ENCODE assay signal across 7 cellular contexts in genomic region chr11:8732748-8733241, GRCh38. TPM values are rescaled to one million over a fixed set of nuclear protein-coding genes. Genes with fewer than 3 reads are reported as not detected.
A peak's percentile ranks its signal among the peaks of the same experiment; 100 is the strongest.
DNase-seq lines count a peak whose midpoint lies in the region; ATAC-seq, FAIRE-seq and TF ChIP-seq lines count a peak whose summit lies in the region.

No MANE protein-coding gene starts in this region.

- no peak overlapping the region for H3K4me3 Mint-ChIP-seq in immature natural killer cell
- peak overlapping the region in 1 of 10 donors; percentile 56 for H3K4me3 Mint-ChIP-seq in naive thymus-derived CD8-positive, alpha-beta T cell

- H2AFZ ChIP-seq in HepG2 (ENCODE audit: low read length), result no peak overlapping the region

- TF ChIP-seq RAD21 in HepG2 (CRISPR knock-in tag; IDR thresholded peaks at IDR 0.05), result no peak

- no peak overlapping the region for H3K4me2 ChIP-seq in HepG2 (ENCODE audit: low read depth, low read length)

- BruUV-seq in HepG2 (replicated peaks; lab: Mats Ljungman, UMichigan), result no TSS peak

- FAIRE-seq in HepG2 (lab: Jason Lieb, UNC), result no peak

- DNase-seq in body of pancreas (peak; percentile 70 to 85 (median 76)), HepG2 (ENCODE audit: low spot score) (no peak), uterus (peak; percentile 75), immature natural killer cell (no peak)
- DNase-seq in naive thymus-derived CD8-positive, alpha-beta T cell, result no peak

- TF ChIP-seq EP300 in HepG2 (IDR thresholded peaks at IDR 0.05; ENCODE audit: low read depth in 2 of 2, low read length in 2 of 2) (no peak), HepG2 (CRISPR knock-in tag; IDR thresholded peaks at IDR 0.05; ENCODE audit: borderline replicate concordance) (no peak)

- no peaks in the 10 kb centered on the region for H3K79me2 ChIP-seq in HepG2 (ENCODE audit: insufficient read depth, low read length)

- H3K4me3 ChIP-seq in body of pancreas (no peak overlapping the region), HepG2 (replicated peaks in 1 of 3; ENCODE audit: insufficient read depth in 1 of 3, low read depth in 2 of 3, low read length in 3 of 3) (no peak overlapping the region), uterus (no peak overlapping the region)

- ATAC-seq in HG02798 (IDR thresholded peaks at IDR 0.05; ENCODE audit: poor library complexity, unreplicated experiment) (peak; percentile 14), body of pancreas (peak; percentile 89), HepG2 (no peak), HG03025 (IDR thresholded peaks at IDR 0.05; ENCODE audit: low FRiP score, unreplicated experiment) (no peak)
- no peak for ATAC-seq in naive thymus-derived CD8-positive, alpha-beta T cell

- peaks cover 28% of the 10 kb centered on the region for H3K4me1 ChIP-seq in body of pancreas
- peaks cover 22% of the 10 kb centered on the region for H3K4me1 ChIP-seq in HepG2 (ENCODE audit: insufficient read depth, low read length)
- peaks cover 27 to 40% of the 10 kb centered on the region in 2 donors for H3K4me1 ChIP-seq in uterus

- H3K9me3 ChIP-seq in body of pancreas (no peaks in the 10 kb centered on the region), HepG2 (ENCODE audit: low read length) (no peaks in the 10 kb centered on the region), uterus (no peaks in the 10 kb centered on the region)

- WGBS in body of pancreas, 2 donors, result 42 to 43% methylated on average over 6 to 7 of the region's 7 CpGs
- 100% methylated on average over 6 of the region's 7 CpGs for WGBS in HepG2 (ENCODE audit: low lambda C conversion rate)

- H3K27ac ChIP-seq in body of pancreas (peak overlapping the region; percentile 0 to 67 (median 45)), HepG2 (ENCODE audit: extremely low read length, insufficient read depth, low read length) (no peak overlapping the region), uterus (peak overlapping the region; percentile 94 to 99)

- H3K9ac ChIP-seq in HepG2 (ENCODE audit: insufficient read depth, low read depth, low read length), result no peak overlapping the region

- H3K27me3 Mint-ChIP-seq in immature natural killer cell (ENCODE audit: low read depth in 3 of 3), result peaks cover 3 to 5% (median 4%) of the 10 kb centered on the region in 3 donors
- H3K27me3 Mint-ChIP-seq in naive thymus-derived CD8-positive, alpha-beta T cell, result peaks cover 0 to 5% (median 0%) of the 10 kb centered on the region in 5 donors

- no peaks in the 10 kb centered on the region for H3K9me3 Mint-ChIP-seq in immature natural killer cell
- H3K9me3 Mint-ChIP-seq in naive thymus-derived CD8-positive, alpha-beta T cell, result no peaks in the 10 kb centered on the region

- TF ChIP-seq POLR2A in body of pancreas (IDR thresholded peaks at IDR 0.05), result no peak
- TF ChIP-seq POLR2A in HepG2 (IDR thresholded peaks at IDR 0.05; ENCODE audit: insufficient read depth in 1 of 2, low read depth in 2 of 2, low read length in 2 of 2), result no peak
- no peak for TF ChIP-seq POLR2A in uterus (IDR thresholded peaks at IDR 0.05)

- no peaks in the 10 kb centered on the region for H4K20me1 ChIP-seq in HepG2 (ENCODE audit: insufficient read depth, low read length)

- CTCF ChIA-PET in HepG2 (lab: Yijun Ruan, JAX; ENCODE audit: low intra/inter-chr PET ratio, low total read pairs), result no interaction called here

- intact Hi-C loops in body of pancreas (cut with DNase I) (no loop called here), HepG2 (cut with micrococcal nuclease; ENCODE audit: unreplicated experiment) (no loop called here), uterus (cut with DNase I; ENCODE audit: low total_unique reads) (no loop called here)

- POLR2A ChIA-PET in HepG2 (lab: Yijun Ruan, JAX), result no interaction called here
- POLR2A ChIA-PET in naive thymus-derived CD8-positive, alpha-beta T cell (lab: Charles Lee), result no interaction called here

- no peaks in the 10 kb centered on the region for H3K36me3 Mint-ChIP-seq in immature natural killer cell
- no peaks in the 10 kb centered on the region for H3K36me3 Mint-ChIP-seq in naive thymus-derived CD8-positive, alpha-beta T cell

- peaks cover 0 to 2% of the 10 kb centered on the region in 2 donors for H3K36me3 ChIP-seq in body of pancreas (replicated peaks in 1 of 2; ENCODE audit: insufficient read depth in 1 of 2, low read depth in 2 of 2)
- peaks cover 2 to 7% of the 10 kb centered on the region in 2 experiments; a peak in 3 of 5 replicates for H3K36me3 ChIP-seq in HepG2 (replicated peaks in 1 of 2; ENCODE audit: control insufficient read depth in 1 of 2, insufficient read depth in 2 of 2, low read length in 2 of 2)
- H3K36me3 ChIP-seq in uterus, result no peaks in the 10 kb centered on the region

- peak overlapping the region in 1 of 6 donors; percentile 60 for H3K27ac Mint-ChIP-seq in immature natural killer cell
- peak overlapping the region in 2 of 10 donors; percentile 25 to 73 for H3K27ac Mint-ChIP-seq in naive thymus-derived CD8-positive, alpha-beta T cell

- in situ Hi-C loops in HepG2 (cut with HindIII; ENCODE audit: extremely low pct_ligation_motif_present, low pct_unique_long_range_greater_than_20kb), result no loop called here

- peaks cover 7 to 8% of the 10 kb centered on the region in 2 donors for H3K4me1 Mint-ChIP-seq in immature natural killer cell
- H3K4me1 Mint-ChIP-seq in naive thymus-derived CD8-positive, alpha-beta T cell, result peaks cover 0 to 30% (median 0%) of the 10 kb centered on the region in 4 donors

- H3K27me3 ChIP-seq in body of pancreas (no peaks in the 10 kb centered on the region), HepG2 (ENCODE audit: control insufficient read depth in 1 of 2, insufficient read depth in 2 of 2, low read length in 2 of 2) (no peaks in the 10 kb centered on the region), uterus (no peaks in the 10 kb centered on the region)

- TF ChIP-seq CTCF in body of pancreas (IDR thresholded peaks at IDR 0.05), result no peak
- no peak for TF ChIP-seq CTCF in HepG2 (CRISPR knock-in tag; IDR thresholded peaks at IDR 0.05)
- no peak for TF ChIP-seq CTCF in uterus (IDR thresholded peaks at IDR 0.05)

RNA-seq across cellular contexts. Expression of gene RPL27A, which starts 50.2 kb away (rescaled TPM):
- total RNA-seq in body of pancreas (1,000 to 10,000 TPM in 1 of 2 donors, 100 to 1,000 TPM in 1; 320 to 1,209 TPM), HepG2 (2016; rRNA removed; fragmentation: Illumina TruSeq; extraction: Trizol) (2,153 and 2,707 TPM in 2 replicates), uterus (1,000 to 10,000 TPM in 2 of 4 donors, 100 to 1,000 TPM in 2; 505 to 3,151 (median 1,895) TPM)
- 3,399 and 3,946 TPM in 2 replicates for total RNA-seq in HepG2 (2016; cell fraction: cytosol; rRNA removed; fragmentation: Illumina TruSeq; extraction: Trizol; ENCODE audit: low read depth)
- total RNA-seq in HepG2 (2016; cell fraction: insoluble cytoplasmic fraction; rRNA removed; fragmentation: Illumina TruSeq; extraction: Trizol), result 2,233 and 2,738 TPM in 2 replicates
- total RNA-seq in HepG2 (2016; cell fraction: membrane; rRNA removed; fragmentation: Illumina TruSeq; extraction: Trizol), result 4,869 and 5,089 TPM in 2 replicates
- total RNA-seq in HepG2 (2016; cell fraction: nucleus; rRNA removed; fragmentation: Illumina TruSeq; extraction: Trizol), result 939 and 964 TPM in 2 replicates
- polyA plus RNA-seq in HepG2 (2011; rRNA removed) (1,417 and 1,531 TPM in 2 replicates), immature natural killer cell (1,000 to 10,000 TPM; 1,341 to 3,208 (median 1,820) TPM)
- polyA plus RNA-seq in HepG2 (2011; cell fraction: cytosol; rRNA removed), result 1,474 and 2,087 TPM in 2 replicates
- polyA plus RNA-seq in HepG2 (2011; cell fraction: nucleus; rRNA removed), result 305 and 370 TPM in 2 replicates
- polyA plus RNA-seq in HepG2 (2012), result 1,992 and 2,004 TPM in 2 replicates
- polyA plus RNA-seq in HepG2 (2016; cell fraction: cytosol; fragmentation: Illumina TruSeq; extraction: Trizol; ENCODE audit: low read depth), result 4,970 and 5,082 TPM in 2 replicates
- 3,334 and 3,710 TPM in 2 replicates for polyA plus RNA-seq in HepG2 (2016; cell fraction: insoluble cytoplasmic fraction; fragmentation: Illumina TruSeq; extraction: Trizol; ENCODE audit: low read depth)
- polyA plus RNA-seq in HepG2 (2016; cell fraction: membrane; fragmentation: Illumina TruSeq; extraction: Trizol; ENCODE audit: low read depth), result 5,948 and 6,204 TPM in 2 replicates
- 1,777 and 1,903 TPM in 2 replicates for polyA plus RNA-seq in HepG2 (2016; cell fraction: nucleus; fragmentation: Illumina TruSeq; extraction: Trizol; ENCODE audit: insufficient read depth, low read depth)
- polyA minus RNA-seq in HepG2 (2011; rRNA and poly(A)+ RNA removed; ENCODE audit: low replicate concordance), result 284 and 635 TPM in 2 replicates
- 320 and 336 TPM in 2 replicates for polyA minus RNA-seq in HepG2 (2011; cell fraction: cytosol; rRNA and poly(A)+ RNA removed)
- 339 and 420 TPM in 2 replicates for polyA minus RNA-seq in HepG2 (2011; cell fraction: nucleus; rRNA and poly(A)+ RNA removed)
- total RNA-seq in naive thymus-derived CD8-positive, alpha-beta T cell, result 1,000 to 10,000 TPM; 1,430 to 1,467 TPM
- 1,000 to 10,000 TPM; 4,481 to 4,848 (median 4,520) TPM for polyA plus RNA-seq in naive thymus-derived CD8-positive, alpha-beta T cell

RNA-seq across cellular contexts. Expression of gene TRIM66, which starts 50.3 kb away (rescaled TPM):
- total RNA-seq in body of pancreas, result 10 to 100 TPM; 11.2 to 37.2 TPM
- total RNA-seq in HepG2 (2016; rRNA removed; fragmentation: Illumina TruSeq; extraction: Trizol), result 4.9 and 5.6 TPM in 2 replicates
- 1.4 and 2.4 TPM in 2 replicates for total RNA-seq in HepG2 (2016; cell fraction: cytosol; rRNA removed; fragmentation: Illumina TruSeq; extraction: Trizol; ENCODE audit: low read depth)
- total RNA-seq in HepG2 (2016; cell fraction: insoluble cytoplasmic fraction; rRNA removed; fragmentation: Illumina TruSeq; extraction: Trizol), result 4.9 and 5.0 TPM in 2 replicates
- total RNA-seq in HepG2 (2016; cell fraction: membrane; rRNA removed; fragmentation: Illumina TruSeq; extraction: Trizol), result 1.9 and 2.3 TPM in 2 replicates
- 19.3 and 22.0 TPM in 2 replicates for total RNA-seq in HepG2 (2016; cell fraction: nucleus; rRNA removed; fragmentation: Illumina TruSeq; extraction: Trizol)
- polyA plus RNA-seq in HepG2 (2011; rRNA removed), result 6.1 and 7.6 TPM in 2 replicates
- 1.7 and 1.8 TPM in 2 replicates for polyA plus RNA-seq in HepG2 (2011; cell fraction: cytosol; rRNA removed)
- polyA plus RNA-seq in HepG2 (2011; cell fraction: nucleus; rRNA removed), result 24.5 and 26.0 TPM in 2 replicates
- polyA plus RNA-seq in HepG2 (2012), result 5.0 and 5.3 TPM in 2 replicates
- polyA plus RNA-seq in HepG2 (2016; cell fraction: cytosol; fragmentation: Illumina TruSeq; extraction: Trizol; ENCODE audit: low read depth), result 0.43 and 0.66 TPM in 2 replicates
- 2.1 and 3.1 TPM in 2 replicates for polyA plus RNA-seq in HepG2 (2016; cell fraction: insoluble cytoplasmic fraction; fragmentation: Illumina TruSeq; extraction: Trizol; ENCODE audit: low read depth)
- 1.2 and 1.3 TPM in 2 replicates for polyA plus RNA-seq in HepG2 (2016; cell fraction: membrane; fragmentation: Illumina TruSeq; extraction: Trizol; ENCODE audit: low read depth)
- polyA plus RNA-seq in HepG2 (2016; cell fraction: nucleus; fragmentation: Illumina TruSeq; extraction: Trizol; ENCODE audit: insufficient read depth, low read depth), result 18.3 and 20.6 TPM in 2 replicates
- polyA minus RNA-seq in HepG2 (2011; rRNA and poly(A)+ RNA removed; ENCODE audit: low replicate concordance), result 6.2 and 10.3 TPM in 2 replicates
- polyA minus RNA-seq in HepG2 (2011; cell fraction: cytosol; rRNA and poly(A)+ RNA removed), result 1.2 and 2.4 TPM in 2 replicates
- 26.0 and 33.4 TPM in 2 replicates for polyA minus RNA-seq in HepG2 (2011; cell fraction: nucleus; rRNA and poly(A)+ RNA removed)
- total RNA-seq in uterus, result 10 to 100 TPM in 2 of 4 donors, 1 to 10 TPM in 2; 7.4 to 18.2 (median 10.5) TPM
- under 1 TPM; 0.48 to 0.97 (median 0.55) TPM for polyA plus RNA-seq in immature natural killer cell
- total RNA-seq in naive thymus-derived CD8-positive, alpha-beta T cell, result 10 to 100 TPM; 39.4 to 50.8 TPM
- polyA plus RNA-seq in naive thymus-derived CD8-positive, alpha-beta T cell, result under 1 TPM; 0.14 to 0.53 (median 0.18) TPM

Comparison
In these comparisons a context has a peak if more than half of its experiments do, and no peak if none do; other contexts are left out.
1. ATAC-seq: peak in HG02798 (single experiment) and body of pancreas (single experiment); none in HepG2 (single experiment), naive thymus-derived CD8-positive, alpha-beta T cell (0 of 2) and HG03025 (single experiment).
2. DNase-seq: peak in body of pancreas (4 of 4) and uterus (2 of 2); none in HepG2 (single experiment), immature natural killer cell (0 of 3) and naive thymus-derived CD8-positive, alpha-beta T cell (0 of 10).